8 cellular contexts compared by ENCODE assay signal in the genomic region with DNA sequence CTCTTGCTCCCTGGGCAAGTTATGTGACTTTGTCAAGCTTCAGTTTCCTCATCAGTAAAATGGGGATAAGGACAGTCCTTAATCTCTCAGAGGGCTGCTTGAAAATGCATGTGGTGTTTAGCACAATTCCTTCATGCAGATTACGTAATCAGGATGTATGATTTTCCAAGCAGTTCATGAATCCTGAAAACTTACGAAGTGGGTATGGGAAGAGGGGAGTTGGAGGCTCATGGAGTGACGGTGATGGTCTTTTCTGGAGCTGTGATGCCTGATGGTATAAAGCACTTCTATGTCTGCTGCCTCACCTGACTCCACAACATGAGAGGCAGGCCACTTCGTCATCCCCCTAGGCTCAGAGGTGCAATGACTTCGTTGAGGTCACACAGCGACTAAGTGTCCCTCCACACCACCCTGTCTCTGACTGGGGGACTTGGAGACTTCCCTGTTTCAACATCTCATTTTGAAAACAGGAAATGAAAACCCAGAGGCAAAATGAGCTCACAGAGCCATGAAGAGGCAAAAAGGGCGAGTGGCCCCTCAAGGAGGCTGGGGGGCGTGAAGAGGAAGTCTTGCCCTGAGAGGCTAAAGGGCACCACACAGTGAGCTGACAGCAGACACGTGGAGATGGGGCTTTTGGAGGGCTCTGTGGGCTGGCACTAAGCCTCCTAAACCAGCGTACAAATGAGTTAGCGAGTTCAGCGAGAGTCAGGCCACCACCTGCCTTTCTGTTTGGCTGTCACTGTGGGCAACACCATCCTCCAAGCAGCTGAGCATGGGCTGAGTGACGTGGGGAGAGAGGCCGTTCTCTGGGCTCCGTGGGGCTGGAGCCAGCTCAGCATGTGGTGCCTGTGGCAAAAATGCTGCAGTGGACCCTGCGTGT. TPM values are rescaled to one million over a fixed set of nuclear protein-coding genes. Genes with fewer than 3 reads are reported as not detected.
DNase-seq lines count a peak whose midpoint lies in the region; ATAC-seq and TF ChIP-seq lines count a peak whose summit lies in the region.

No MANE protein-coding gene starts in this region.

- no peak for TF ChIP-seq CTCF in glutamatergic neuron (IDR thresholded peaks at IDR 0.05; ENCODE audit: partially characterized antibody, unreplicated experiment)

- no peak overlapping the region for H3K27ac Mint-ChIP-seq in glutamatergic neuron (ENCODE audit: unreplicated experiment)

- peaks cover 4% of the 10 kb centered on the region for H3K9me3 Mint-ChIP-seq in glutamatergic neuron (ENCODE audit: unreplicated experiment)

- H3K27me3 Mint-ChIP-seq in glutamatergic neuron (ENCODE audit: unreplicated experiment), result peaks cover 5% of the 10 kb centered on the region

- ATAC-seq in GM18502 (IDR thresholded peaks at IDR 0.05; ENCODE audit: poor library complexity, unreplicated experiment) (peak; percentile 65), GM21717 (IDR thresholded peaks at IDR 0.05; ENCODE audit: unreplicated experiment) (peak; percentile 55), Right ventricle myocardium superior (ENCODE audit: poor library complexity) (peak; percentile 61), GM19328 (IDR thresholded peaks at IDR 0.05; ENCODE audit: unreplicated experiment) (no peak)

- no peak overlapping the region for H3K4me3 Mint-ChIP-seq in glutamatergic neuron (ENCODE audit: unreplicated experiment)

- H3K4me1 Mint-ChIP-seq in glutamatergic neuron (ENCODE audit: low read depth, unreplicated experiment), result no peaks in the 10 kb centered on the region

- H3K36me3 Mint-ChIP-seq in glutamatergic neuron (ENCODE audit: unreplicated experiment), result peaks cover 4% of the 10 kb centered on the region

- intact Hi-C loops in Right ventricle myocardium superior (cut with DNase I), result no loop called here

- DNase-seq in NAMALWA (ENCODE audit: low spot score), result peak; percentile 95
- peak; percentile 54 for DNase-seq in Right ventricle myocardium superior
- DNase-seq in glutamatergic neuron, result no peak
- DNase-seq in stimulated activated CD4-positive, alpha-beta T cell treated with anti-CD3 and anti-CD28 coated beads, Interleukin-12 subunit alpha, Interleukin-12 subunit beta, amount 100 ng/mL, for 4 hours, result no peak
- no peak for DNase-seq in ecto neural progenitor cell (ENCODE audit: low spot score)

RNA-seq across cellular contexts. Expression of gene MCM5, which starts 10.1 kb away (rescaled TPM):
- total RNA-seq in Right ventricle myocardium superior (10.2 TPM), glutamatergic neuron (ENCODE audit: unreplicated experiment) (28.3 TPM)

RNA-seq across cellular contexts. Expression of gene HMOX1, which starts 29.1 kb away (rescaled TPM):
- total RNA-seq in Right ventricle myocardium superior, result 4.8 TPM
- 14.9 TPM for total RNA-seq in glutamatergic neuron (ENCODE audit: unreplicated experiment)

Comparison
In these comparisons a context has a peak if more than half of its experiments do, and no peak if none do; other contexts are left out.
1. DNase-seq: peak in NAMALWA (single experiment) and Right ventricle myocardium superior (single experiment); none in glutamatergic neuron (single experiment), stimulated activated CD4-positive, alpha-beta T cell treated with anti-CD3 and anti-CD28 coated beads, Interleukin-12 subunit alpha, Interleukin-12 subunit beta, amount 100 ng/mL, for 4 hours (single experiment) and ecto neural progenitor cell (single experiment).